1 cellular context compared by ENCODE assay signal in the genomic region with DNA sequence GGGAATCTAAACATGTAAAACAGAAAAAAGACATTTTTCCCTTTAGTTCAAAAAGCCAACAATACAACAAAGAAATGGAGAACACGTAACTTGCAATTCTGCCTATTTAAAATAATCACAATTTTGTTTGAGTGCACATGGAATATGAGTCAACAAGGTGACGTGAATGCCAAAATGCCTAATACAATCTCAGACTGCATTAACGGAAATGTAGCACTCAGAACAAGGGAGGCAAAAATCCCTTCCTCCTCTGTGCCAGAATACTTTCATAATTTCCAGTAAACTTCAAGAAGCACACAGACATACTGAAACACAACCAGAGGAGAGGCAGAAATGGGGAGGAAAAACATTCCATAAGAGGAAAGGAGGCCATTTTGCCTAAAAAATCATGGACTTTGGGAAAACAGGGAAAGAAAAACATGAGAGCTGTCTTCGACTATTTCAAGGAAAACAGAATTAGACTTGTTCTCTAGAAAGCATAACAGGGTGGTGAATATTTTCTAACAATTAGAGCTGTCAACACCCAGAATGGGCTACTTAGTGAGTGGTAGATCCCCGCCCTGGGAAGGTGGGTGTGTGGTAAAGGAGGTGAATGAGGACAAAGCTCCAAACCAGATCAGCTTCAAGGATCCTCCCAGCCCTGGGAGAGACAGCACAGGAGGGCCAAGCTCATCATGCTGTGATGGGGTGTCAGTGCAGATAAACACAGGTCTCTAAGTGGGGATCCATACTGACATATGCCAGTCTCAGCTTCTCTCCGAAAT.
TF ChIP-seq lines count a peak whose summit lies in the region.

No MANE protein-coding gene starts in this region.

TF ChIP-seq in GM23338, 12 proteins besides CTCF, POLR2A, EP300 and RAD21 (continued from another document):
- no peak for TF ChIP-seq ZNF462 (CRISPR knock-in tag; IDR thresholded peaks at IDR 0.05)
- no peak for TF ChIP-seq STAT1 (IDR thresholded peaks at IDR 0.05; ENCODE audit: unreplicated experiment)
- no peak for TF ChIP-seq NANOG (IDR thresholded peaks at IDR 0.05; ENCODE audit: borderline replicate concordance)
- TF ChIP-seq POLR2AphosphoS5 (IDR thresholded peaks at IDR 0.05; ENCODE audit: low read depth): no peak
- TF ChIP-seq REST (IDR thresholded peaks at IDR 0.05; ENCODE audit: unreplicated experiment): no peak
- no peak for TF ChIP-seq CREB1 (CRISPR knock-in tag; IDR thresholded peaks at IDR 0.05; ENCODE audit: low read depth)
- no peak for TF ChIP-seq EZH2 (IDR thresholded peaks at IDR 0.05; ENCODE audit: low read depth, unreplicated experiment)
- no peak for TF ChIP-seq JUNB (IDR thresholded peaks at IDR 0.05; ENCODE audit: unreplicated experiment)
- TF ChIP-seq ZNF114 (CRISPR knock-in tag; IDR thresholded peaks at IDR 0.05): no peak
TF ChIP-seq in GM23338: peak in this region for 0.
